In genomic region chr22:21497984-21498383, GRCh38 we compare ENCODE assay signal across 1 cellular context. TPM values are rescaled to one million over a fixed set of nuclear protein-coding genes. Genes with fewer than 3 reads are reported as not detected.
"Had no signal": no experiment of that assay in that cellular context is flagged by ENCODE, and none has a peak within 500 bp of the region (broad histone marks: within the 10 kb centered on the region; RNA-seq: fewer than 3 reads in every experiment).

No MANE protein-coding gene starts in this region.

RNA-seq across cellular contexts. Expression of gene RIMBP3C, which starts 53.3 kb away (rescaled TPM):
- polyA plus RNA-seq: hepatocyte had no signal
